1 cellular context compared by ENCODE assay signal in the genomic region with DNA sequence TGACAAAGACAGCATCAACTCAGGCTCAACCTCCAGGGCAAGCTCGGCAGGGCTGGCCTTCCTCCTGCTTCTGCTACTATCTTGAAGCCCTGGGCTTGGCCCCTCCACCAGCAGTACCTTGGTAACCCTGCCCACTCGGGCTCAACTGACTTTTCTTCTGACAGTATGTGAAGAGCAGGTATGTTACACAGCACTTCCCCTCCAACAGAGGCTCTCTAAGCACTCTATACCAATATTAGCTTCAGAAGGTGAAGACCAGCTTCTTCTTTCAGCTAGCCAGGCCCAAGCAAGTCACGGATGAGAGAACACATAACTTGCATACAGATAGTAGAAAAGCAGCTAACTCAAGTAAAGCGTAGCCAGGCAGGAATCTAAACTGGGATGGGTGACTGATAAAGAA.
TF ChIP-seq lines count a peak whose summit lies in the region.

No MANE protein-coding gene starts in this region.

TF ChIP-seq in GM12878, 131 proteins besides CTCF, POLR2A, EP300 and RAD21 (continued from another document):
- TF ChIP-seq, protein P1, sequence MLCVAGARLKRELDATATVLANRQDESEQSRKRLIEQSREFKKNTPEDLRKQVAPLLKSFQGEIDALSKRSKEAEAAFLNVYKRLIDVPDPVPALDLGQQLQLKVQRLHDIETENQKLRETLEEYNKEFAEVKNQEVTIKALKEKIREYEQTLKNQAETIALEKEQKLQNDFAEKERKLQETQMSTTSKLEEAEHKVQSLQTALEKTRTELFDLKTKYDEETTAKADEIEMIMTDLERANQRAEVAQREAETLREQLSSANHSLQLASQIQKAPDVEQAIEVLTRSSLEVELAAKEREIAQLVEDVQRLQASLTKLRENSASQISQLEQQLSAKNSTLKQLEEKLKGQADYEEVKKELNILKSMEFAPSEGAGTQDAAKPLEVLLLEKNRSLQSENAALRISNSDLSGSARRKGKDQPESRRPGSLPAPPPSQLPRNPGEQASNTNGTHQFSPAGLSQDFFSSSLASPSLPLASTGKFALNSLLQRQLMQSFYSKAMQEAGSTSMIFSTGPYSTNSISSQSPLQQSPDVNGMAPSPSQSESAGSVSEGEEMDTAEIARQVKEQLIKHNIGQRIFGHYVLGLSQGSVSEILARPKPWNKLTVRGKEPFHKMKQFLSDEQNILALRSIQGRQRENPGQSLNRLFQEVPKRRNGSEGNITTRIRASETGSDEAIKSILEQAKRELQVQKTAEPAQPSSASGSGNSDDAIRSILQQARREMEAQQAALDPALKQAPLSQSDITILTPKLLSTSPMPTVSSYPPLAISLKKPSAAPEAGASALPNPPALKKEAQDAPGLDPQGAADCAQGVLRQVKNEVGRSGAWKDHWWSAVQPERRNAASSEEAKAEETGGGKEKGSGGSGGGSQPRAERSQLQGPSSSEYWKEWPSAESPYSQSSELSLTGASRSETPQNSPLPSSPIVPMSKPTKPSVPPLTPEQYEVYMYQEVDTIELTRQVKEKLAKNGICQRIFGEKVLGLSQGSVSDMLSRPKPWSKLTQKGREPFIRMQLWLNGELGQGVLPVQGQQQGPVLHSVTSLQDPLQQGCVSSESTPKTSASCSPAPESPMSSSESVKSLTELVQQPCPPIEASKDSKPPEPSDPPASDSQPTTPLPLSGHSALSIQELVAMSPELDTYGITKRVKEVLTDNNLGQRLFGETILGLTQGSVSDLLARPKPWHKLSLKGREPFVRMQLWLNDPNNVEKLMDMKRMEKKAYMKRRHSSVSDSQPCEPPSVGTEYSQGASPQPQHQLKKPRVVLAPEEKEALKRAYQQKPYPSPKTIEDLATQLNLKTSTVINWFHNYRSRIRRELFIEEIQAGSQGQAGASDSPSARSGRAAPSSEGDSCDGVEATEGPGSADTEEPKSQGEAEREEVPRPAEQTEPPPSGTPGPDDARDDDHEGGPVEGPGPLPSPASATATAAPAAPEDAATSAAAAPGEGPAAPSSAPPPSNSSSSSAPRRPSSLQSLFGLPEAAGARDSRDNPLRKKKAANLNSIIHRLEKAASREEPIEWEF (IDR thresholded peaks at IDR 0.05; ENCODE audit: insufficient replicate concordance, low read depth, low read length), result no peak
- TF ChIP-seq ZNF274 (IDR thresholded peaks at IDR 0.05; ENCODE audit: insufficient read depth, insufficient read length), result no peak
